17 cellular contexts compared by ENCODE assay signal in genomic region chrX:124435616-124436015, GRCh38.
DNase-seq lines count a peak whose midpoint lies in the region; ATAC-seq and TF ChIP-seq lines count a peak whose summit lies in the region.
"Had no signal": no experiment of that assay in that cellular context is flagged by ENCODE, and none has a peak within 500 bp of the region (broad histone marks: within the 10 kb centered on the region; RNA-seq: fewer than 3 reads in every experiment).

No MANE protein-coding gene starts in this region.

- peak; percentile 63 for ATAC-seq in left lung
- ATAC-seq in HG03469 (IDR thresholded peaks at IDR 0.05; ENCODE audit: unreplicated experiment): no peak
- no peak for ATAC-seq in stimulated activated effector memory CD8-positive, alpha-beta T cell treated with anti-CD3 and anti-CD28 coated beads, Interleukin-12 subunit alpha, Interleukin-12 subunit beta, amount 100 ng/mL, for 72 hours

- no peaks in the 10 kb centered on the region for H3K9me3 ChIP-seq in left lung
- H3K9me3 ChIP-seq: MG63 had no signal

- TF ChIP-seq CTCF in left lung (IDR thresholded peaks at IDR 0.05): no peak

- H3K27me3 ChIP-seq in left lung: no peaks in the 10 kb centered on the region
- H3K27me3 ChIP-seq: MG63 had no signal

- no peaks in the 10 kb centered on the region for H3K4me1 Mint-ChIP-seq in stimulated activated effector memory CD8-positive, alpha-beta T cell treated with anti-CD3 and anti-CD28 coated beads, Interleukin-12 subunit alpha, Interleukin-12 subunit beta, amount 100 ng/mL, for 72 hours
- H3K4me1 Mint-ChIP-seq: CD4-positive, alpha-beta memory T cell; H9 had no signal

- H3K9me3 Mint-ChIP-seq in stimulated activated effector memory CD8-positive, alpha-beta T cell treated with anti-CD3 and anti-CD28 coated beads, Interleukin-12 subunit alpha, Interleukin-12 subunit beta, amount 100 ng/mL, for 72 hours: no peaks in the 10 kb centered on the region
- H3K9me3 Mint-ChIP-seq: CD4-positive, alpha-beta memory T cell had no signal

- H3K27ac Mint-ChIP-seq in stimulated activated effector memory CD8-positive, alpha-beta T cell treated with anti-CD3 and anti-CD28 coated beads, Interleukin-12 subunit alpha, Interleukin-12 subunit beta, amount 100 ng/mL, for 72 hours: no peak overlapping the region
- H3K27ac Mint-ChIP-seq: H9 had no signal

- DNase-seq in DMS79 treated with DMSO at 0.1 percent for 48 hours (lab: John Stamatoyannopoulos, UW) (peak; percentile 1), DMS79 (lab: John Stamatoyannopoulos, UW) (no peak), NCI-H1092 treated with DMSO at 0.1 percent for 48 hours (lab: John Stamatoyannopoulos, UW) (peak; percentile 95), NCI-H446 treated with DMSO at 0.1 percent for 48 hours (lab: John Stamatoyannopoulos, UW) (peak; percentile 20), left lung (peak in 1 of 2 donors; percentile 32), iPS-NIHi7 (ENCODE audit: extremely low spot score) (no peak)
- DNase-seq in stimulated activated effector memory CD8-positive, alpha-beta T cell treated with anti-CD3 and anti-CD28 coated beads, Interleukin-12 subunit alpha, Interleukin-12 subunit beta, amount 100 ng/mL, for 72 hours (ENCODE audit: low spot score in 2 of 2): no peak
- DNase-seq: 8988T; CD4-positive, alpha-beta memory T cell; H9; MG63; NCI-H1105; NCI-H2081 treated with DMSO at 0.1 percent for 48 hours; NCI-H226; Right ventricle myocardium superior had no signal

- no peak overlapping the region for H3K27ac ChIP-seq in left lung
- H3K27ac ChIP-seq: SK-N-MC had no signal

- H3K36me3 Mint-ChIP-seq in stimulated activated effector memory CD8-positive, alpha-beta T cell treated with anti-CD3 and anti-CD28 coated beads, Interleukin-12 subunit alpha, Interleukin-12 subunit beta, amount 100 ng/mL, for 72 hours: no peaks in the 10 kb centered on the region
- H3K36me3 Mint-ChIP-seq: CD4-positive, alpha-beta memory T cell had no signal

- H3K4me3 Mint-ChIP-seq in stimulated activated effector memory CD8-positive, alpha-beta T cell treated with anti-CD3 and anti-CD28 coated beads, Interleukin-12 subunit alpha, Interleukin-12 subunit beta, amount 100 ng/mL, for 72 hours: no peak overlapping the region
- H3K4me3 Mint-ChIP-seq: CD4-positive, alpha-beta memory T cell; H9 had no signal

- H3K36me3 ChIP-seq in left lung: no peaks in the 10 kb centered on the region
- H3K36me3 ChIP-seq: MG63 had no signal

- intact Hi-C loops in left lung (cut with DNase I): no loop called here

- no peak overlapping the region for H3K4me3 ChIP-seq in left lung
- H3K4me3 ChIP-seq: MG63, SK-N-MC had no signal

- H3K4me1 ChIP-seq in left lung: no peaks in the 10 kb centered on the region

Comparison
In these comparisons a context has a peak if more than half of its experiments do, and no peak if none do; other contexts are left out.
1. DNase-seq: peak in DMS79 treated with DMSO at 0.1 percent for 48 hours (single experiment), NCI-H1092 treated with DMSO at 0.1 percent for 48 hours (single experiment) and NCI-H446 treated with DMSO at 0.1 percent for 48 hours (single experiment); none in DMS79 (single experiment), iPS-NIHi7 (single experiment) and stimulated activated effector memory CD8-positive, alpha-beta T cell treated with anti-CD3 and anti-CD28 coated beads, Interleukin-12 subunit alpha, Interleukin-12 subunit beta, amount 100 ng/mL, for 72 hours (0 of 2).